24 cellular contexts compared by ENCODE assay signal in genomic region chr3:124597273-124597672, GRCh38.
A peak's percentile ranks its signal among the peaks of the same experiment; 100 is the strongest.
DNase-seq lines count a peak whose midpoint lies in the region; ATAC-seq, FAIRE-seq and TF ChIP-seq lines count a peak whose summit lies in the region.
"Had no signal": no experiment of that assay in that cellular context is flagged by ENCODE, and none has a peak within 500 bp of the region (broad histone marks: within the 10 kb centered on the region; RNA-seq: fewer than 3 reads in every experiment).

No MANE protein-coding gene starts in this region.

- H3K4ac ChIP-seq in trophoblast cell (ENCODE audit: low read depth, low read length), result no peak overlapping the region

- H3K27ac ChIP-seq in A673 (ENCODE audit: low read depth, low read length, poor library complexity, severe bottlenecking), result no peak overlapping the region
- H3K27ac ChIP-seq in trophoblast cell (ENCODE audit: low read depth, low read length), result no peak overlapping the region

- peaks cover 3% of the 10 kb centered on the region for H3K79me2 ChIP-seq in trophoblast cell (ENCODE audit: control insufficient read depth, insufficient read depth, low read length, poor library complexity)

- H2BK120ac ChIP-seq in trophoblast cell (ENCODE audit: insufficient read depth, low read length, poor library complexity), result no peak overlapping the region

- CTCF ChIA-PET in A673 (lab: Charles Lee), result no interaction called here

- no peak for FAIRE-seq in urothelium cell line (lab: Jason Lieb, UNC)
- FAIRE-seq: GM12878, HTR-8/SVneo had no signal

- H3K27me3 ChIP-seq in A673 (replicated peaks; ENCODE audit: insufficient read depth, low read depth, low read length, poor library complexity) (no peaks in the 10 kb centered on the region), trophoblast cell (ENCODE audit: insufficient read depth, low read length) (no peaks in the 10 kb centered on the region)

- H3K4me1 Mint-ChIP-seq in CD14-positive monocyte, result no peaks in the 10 kb centered on the region
- H3K4me1 Mint-ChIP-seq: B cell had no signal

- no peak overlapping the region for H3K4me3 ChIP-seq in A673 (ENCODE audit: low read depth, low read length, poor library complexity, severe bottlenecking)
- H3K4me3 ChIP-seq in trophoblast cell (ENCODE audit: low read depth, low read length), result no peak overlapping the region
- H3K4me3 ChIP-seq: GM12878 had no signal

- ATAC-seq in GM18498 (IDR thresholded peaks at IDR 0.05; ENCODE audit: unreplicated experiment), result no peak
- ATAC-seq: GM12878, HCT116 had no signal

- no CpG with 5 or more reads among the region's 3 CpGs for WGBS in trophoblast cell (ENCODE audit: extremely low coverage, insufficient coverage, insufficient read length)

- no peak overlapping the region for H3K14ac ChIP-seq in trophoblast cell (ENCODE audit: low read length)

- H3K9me3 Mint-ChIP-seq in CD14-positive monocyte, result peaks cover 0 to 3% (median 0%) of the 10 kb centered on the region in 7 donors
- H3K9me3 Mint-ChIP-seq: CD4-positive, alpha-beta memory T cell had no signal

- H2BK12ac ChIP-seq in trophoblast cell (ENCODE audit: low read length), result no peak overlapping the region

- no peak overlapping the region for H4K12ac ChIP-seq in trophoblast cell (ENCODE audit: low read depth, low read length)

- TF ChIP-seq CTCF in A673 (conservative IDR thresholded peaks at IDR 0.05; ENCODE audit: low read depth, low read length) (no peak), CD14-positive monocyte (IDR thresholded peaks at IDR 0.05) (no peak)

- no peak overlapping the region for H2BK5ac ChIP-seq in trophoblast cell (ENCODE audit: low read depth, low read length, poor library complexity)

- no peaks in the 10 kb centered on the region for H3K36me3 ChIP-seq in A673 (ENCODE audit: insufficient read depth, low read length, poor library complexity, severe bottlenecking)
- H3K36me3 ChIP-seq in trophoblast cell (ENCODE audit: control insufficient read depth in 1 of 2, insufficient read depth in 2 of 2, low read length in 2 of 2), result peaks cover 0 to 3% of the 10 kb centered on the region in 2 experiments

- H3K27me3 Mint-ChIP-seq in CD14-positive monocyte (ENCODE audit: low read depth in 3 of 3), result peaks cover 0 to 9% (median 5%) of the 10 kb centered on the region in 3 donors

- H3K23ac ChIP-seq in trophoblast cell (ENCODE audit: low read length), result no peak overlapping the region

- BruUV-seq in A673 (replicated peaks; lab: Mats Ljungman, UMichigan), result no TSS peak

- H3K4me1 ChIP-seq in A673 (ENCODE audit: insufficient read depth, low read length, poor library complexity, severe bottlenecking) (peaks cover 14% of the 10 kb centered on the region), trophoblast cell (ENCODE audit: control insufficient read depth in 1 of 2, insufficient read depth in 2 of 2, low read length in 2 of 2) (peaks cover 9 to 21% of the 10 kb centered on the region in 2 experiments)

- peak overlapping the region; percentile 83 for H3K18ac ChIP-seq in trophoblast cell (ENCODE audit: low read length)

- no peak overlapping the region for H3K4me3 Mint-ChIP-seq in CD14-positive monocyte
- H3K4me3 Mint-ChIP-seq: B cell; CD4-positive, alpha-beta memory T cell had no signal

- DNase-seq in NCI-H1436 (lab: John Stamatoyannopoulos, UW), result peak; percentile 4
- no peak for DNase-seq in NCI-H1436 treated with DMSO at 0.1 percent for 48 hours (lab: John Stamatoyannopoulos, UW)
- DNase-seq in A673 (ENCODE audit: low spot score), result peak; percentile 65
- peak; percentile 55 for DNase-seq in NCI-H69 (lab: John Stamatoyannopoulos, UW)
- DNase-seq in trophoblast cell, result no peak
- no peak for DNase-seq in urothelium cell line (ENCODE audit: low spot score)
- no peak for DNase-seq in CD14-positive monocyte (ENCODE audit: low spot score)
- DNase-seq: 8988T; CD4-positive, alpha-beta memory T cell; DMS53; EL; GOT3; Kasumi-1; MM.1S; NCI-H1092 treated with DMSO at 0.1 percent for 48 hours; NCI-H187; NCI-H510A; NCI-H774; SIG-M5 had no signal

- no peak overlapping the region for H4K91ac ChIP-seq in trophoblast cell (ENCODE audit: low read depth, low read length)

- H2AFZ ChIP-seq in trophoblast cell (ENCODE audit: insufficient read depth, low read length, poor library complexity), result no peak overlapping the region

- POLR2A ChIA-PET in A673 (lab: Charles Lee; ENCODE audit: low non-redundant PET), result no interaction called here

- intact Hi-C loops in A673 (cut with micrococcal nuclease; ENCODE audit: unreplicated experiment), result no loop called here
- intact Hi-C loops in CD14-positive monocyte (cut with micrococcal nuclease), result no loop called here

- no peaks in the 10 kb centered on the region for H3K36me3 Mint-ChIP-seq in CD14-positive monocyte

- H3K27ac Mint-ChIP-seq in CD14-positive monocyte, result no peak overlapping the region
- H3K27ac Mint-ChIP-seq: B cell; CD4-positive, alpha-beta memory T cell had no signal

- no peaks in the 10 kb centered on the region for H3K9me3 ChIP-seq in A673 (ENCODE audit: low read depth, low read length, poor library complexity, severe bottlenecking)
- no peaks in the 10 kb centered on the region for H3K9me3 ChIP-seq in trophoblast cell (ENCODE audit: insufficient read depth, low read depth, low read length)

- H3K9ac ChIP-seq in trophoblast cell (ENCODE audit: low read length), result no peak overlapping the region

- no peak overlapping the region for H3K4me2 ChIP-seq in trophoblast cell (ENCODE audit: low read length)

- peaks cover 7% of the 10 kb centered on the region for H3K79me1 ChIP-seq in trophoblast cell (ENCODE audit: low read length)

- peak overlapping the region; percentile 31 for H2AK5ac ChIP-seq in trophoblast cell (ENCODE audit: low read length)

- H4K8ac ChIP-seq in trophoblast cell (ENCODE audit: low read depth, low read length), result no peak overlapping the region

Comparison
In these comparisons a context has a peak if more than half of its experiments do, and no peak if none do; other contexts are left out.
1. DNase-seq: peak in NCI-H1436 (single experiment), A673 (single experiment) and NCI-H69 (single experiment); none in NCI-H1436 treated with DMSO at 0.1 percent for 48 hours (single experiment), trophoblast cell (0 of 2), urothelium cell line (single experiment) and CD14-positive monocyte (single experiment).